In genomic region chr5:123670981-123671557, GRCh38 we compare ENCODE assay signal across 8 cellular contexts.
A peak's percentile ranks its signal among the peaks of the same experiment; 100 is the strongest.
DNase-seq lines count a peak whose midpoint lies in the region; ATAC-seq and TF ChIP-seq lines count a peak whose summit lies in the region.

No MANE protein-coding gene starts in this region.

- no peak overlapping the region for H3K27ac Mint-ChIP-seq in activated CD4-positive, alpha-beta memory T cell treated with anti-CD3 and anti-CD28 coated beads for 36 hours

- H3K4me1 Mint-ChIP-seq in activated CD4-positive, alpha-beta memory T cell treated with anti-CD3 and anti-CD28 coated beads for 36 hours (ENCODE audit: low read depth): no peaks in the 10 kb centered on the region

- no peak overlapping the region for H2BK12ac ChIP-seq in neuronal stem cell (ENCODE audit: low read length)

- no peak overlapping the region for H4K8ac ChIP-seq in neuronal stem cell (ENCODE audit: low read depth, low read length)

- no peak overlapping the region for H3K9ac ChIP-seq in neuronal stem cell (ENCODE audit: low read depth, low read length, poor library complexity)

- H3K4me1 ChIP-seq in neuronal stem cell (ENCODE audit: control insufficient read depth in 2 of 2, insufficient read depth in 1 of 2, low read depth in 1 of 2, low read length in 2 of 2) (peaks cover 6 to 10% of the 10 kb centered on the region in 2 donors), vagina (peaks cover 17% of the 10 kb centered on the region)

- H2BK120ac ChIP-seq in neuronal stem cell (ENCODE audit: low read depth, low read length): no peak overlapping the region

- no peak for ATAC-seq in HG02884 (IDR thresholded peaks at IDR 0.05; ENCODE audit: unreplicated experiment)

- TF ChIP-seq POLR2A in vagina (IDR thresholded peaks at IDR 0.05): no peak

- CTCF ChIA-PET in activated CD4-positive, alpha-beta memory T cell treated with anti-CD3 and anti-CD28 coated beads for 36 hours (lab: Charles Lee): interaction anchor here (0.6 to 1.1 kb wide), 6 partner anchors 43 to 1991 kb away, joined by 3 to 4 read pairs (median 4); no protein-coding TSS in a partner anchor

- intact Hi-C loops in activated CD4-positive, alpha-beta memory T cell treated with anti-CD3 and anti-CD28 coated beads for 36 hours (cut with micrococcal nuclease): no loop called here
- intact Hi-C loops in vagina (cut with DNase I): no loop called here

- H2AK5ac ChIP-seq in neuronal stem cell (ENCODE audit: low read depth, low read length): no peak overlapping the region

- no peak overlapping the region for H2AFZ ChIP-seq in neuronal stem cell (ENCODE audit: low read length)

- no peaks in the 10 kb centered on the region for H3K79me1 ChIP-seq in neuronal stem cell (ENCODE audit: low read depth, low read length)

- H3K27me3 ChIP-seq in neuronal stem cell (ENCODE audit: control insufficient read depth in 3 of 3, insufficient read depth in 3 of 3, low read depth in 1 of 3, low read length in 3 of 3) (no peaks in the 10 kb centered on the region), vagina (no peaks in the 10 kb centered on the region)

- H3K36me3 ChIP-seq in neuronal stem cell (replicated peaks in 1 of 2; ENCODE audit: control insufficient read depth in 2 of 2, insufficient read depth in 2 of 2, low read length in 2 of 2): no peaks in the 10 kb centered on the region
- H3K36me3 ChIP-seq in vagina: no peaks in the 10 kb centered on the region

- WGBS in neuronal stem cell (ENCODE audit: extremely low coverage in 2 of 2, insufficient read length in 2 of 2, insufficient replicate concordance in 1 of 2), 2 donors: no CpG with 5 or more reads among the region's 5 CpGs

- POLR2A ChIA-PET in activated CD4-positive, alpha-beta memory T cell treated with anti-CD3 and anti-CD28 coated beads for 36 hours (lab: Charles Lee): no interaction called here

- no peak overlapping the region for H4K91ac ChIP-seq in neuronal stem cell (ENCODE audit: low read depth, low read length, poor library complexity)

- H3K14ac ChIP-seq in neuronal stem cell (ENCODE audit: low read length): no peak overlapping the region

- TF ChIP-seq CTCF in vagina (IDR thresholded peaks at IDR 0.05): peak; percentile 32 to 57 (median 51)

- H3K36me3 Mint-ChIP-seq in activated CD4-positive, alpha-beta memory T cell treated with anti-CD3 and anti-CD28 coated beads for 36 hours: no peaks in the 10 kb centered on the region

- H3K23ac ChIP-seq in neuronal stem cell (ENCODE audit: low read depth, low read length, poor library complexity): no peak overlapping the region

- H3K4me2 ChIP-seq in neuronal stem cell (ENCODE audit: insufficient read depth, low read length, poor library complexity, severe bottlenecking): no peak overlapping the region

- no peak overlapping the region for H2BK5ac ChIP-seq in neuronal stem cell (ENCODE audit: low read length)

- no peak overlapping the region for H2BK15ac ChIP-seq in neuronal stem cell (ENCODE audit: low read length)

- H3K27ac ChIP-seq in neuronal stem cell (replicated peaks; ENCODE audit: low read length) (no peak overlapping the region), vagina (no peak overlapping the region)

- no peak overlapping the region for H3K4ac ChIP-seq in neuronal stem cell (ENCODE audit: low read length)

- H3K27me3 Mint-ChIP-seq in activated CD4-positive, alpha-beta memory T cell treated with anti-CD3 and anti-CD28 coated beads for 36 hours: no peaks in the 10 kb centered on the region

- peaks cover 0 to 2% of the 10 kb centered on the region in 2 donors for H3K9me3 ChIP-seq in neuronal stem cell (replicated peaks in 1 of 2; ENCODE audit: control insufficient read depth in 2 of 2, insufficient read depth in 1 of 2, low read depth in 1 of 2, low read length in 2 of 2)
- no peaks in the 10 kb centered on the region for H3K9me3 ChIP-seq in vagina

- no peak overlapping the region for H3K18ac ChIP-seq in neuronal stem cell (ENCODE audit: low read length)

- no peak overlapping the region for H3K4me3 Mint-ChIP-seq in activated CD4-positive, alpha-beta memory T cell treated with anti-CD3 and anti-CD28 coated beads for 36 hours

- H3K9me3 Mint-ChIP-seq in activated CD4-positive, alpha-beta memory T cell treated with anti-CD3 and anti-CD28 coated beads for 36 hours: no peaks in the 10 kb centered on the region

- no peak overlapping the region for H3K4me3 ChIP-seq in neuronal stem cell (ENCODE audit: low read length in 2 of 2)
- H3K4me3 ChIP-seq in vagina: no peak overlapping the region

- DNase-seq in DMS 273 (lab: John Stamatoyannopoulos, UW; ENCODE audit: unreplicated experiment) (peak; percentile 77), HCEC 1CT (peak; percentile 9), NCI-H2196 (lab: John Stamatoyannopoulos, UW; ENCODE audit: unreplicated experiment) (peak; percentile 70), fibroblast of gingiva (ENCODE audit: low read depth) (peak; percentile 22), neuronal stem cell (ENCODE audit: low spot score) (peak; percentile 51), vagina (ENCODE audit: extremely low spot score in 2 of 2) (no peak)
- DNase-seq in activated CD4-positive, alpha-beta memory T cell treated with anti-CD3 and anti-CD28 coated beads for 36 hours: peak; percentile 50

Comparison
In these comparisons a context has a peak if more than half of its experiments do, and no peak if none do; other contexts are left out.
1. DNase-seq: peak in DMS 273 (single experiment), HCEC 1CT (single experiment), NCI-H2196 (single experiment), activated CD4-positive, alpha-beta memory T cell treated with anti-CD3 and anti-CD28 coated beads for 36 hours (single experiment), fibroblast of gingiva (single experiment) and neuronal stem cell (single experiment); none in vagina (0 of 2).